Comparison of ENCODE assay signal across 18 cellular contexts in the genomic region with DNA sequence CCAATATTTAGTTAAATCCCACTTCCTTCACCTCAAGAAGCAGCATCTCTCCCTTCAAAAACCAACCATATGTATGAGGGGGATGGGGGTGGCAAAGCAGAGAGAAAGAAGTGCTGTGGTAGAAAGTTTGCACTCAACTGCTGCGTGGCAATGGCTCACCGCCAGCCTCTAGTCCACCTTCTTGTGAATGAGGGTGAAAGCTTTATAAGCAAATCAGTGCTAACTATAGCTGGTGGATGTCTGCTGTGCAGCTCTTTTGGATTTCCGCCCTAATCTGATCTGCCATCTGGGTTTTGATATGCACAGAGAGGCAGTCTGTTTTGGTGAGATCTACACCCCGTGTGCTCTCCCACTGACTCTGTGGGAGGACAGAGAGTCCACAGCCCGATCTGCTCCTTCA.
DNase-seq lines count a peak whose midpoint lies in the region; ATAC-seq, FAIRE-seq and TF ChIP-seq lines count a peak whose summit lies in the region.
"Had no signal": no experiment of that assay in that cellular context is flagged by ENCODE, and none has a peak within 500 bp of the region (broad histone marks: within the 10 kb centered on the region; RNA-seq: fewer than 3 reads in every experiment).

No MANE protein-coding gene starts in this region.

- H3K9me3 Mint-ChIP-seq in activated naive CD4-positive, alpha-beta T cell treated with anti-CD3 and anti-CD28 coated beads, Interleukin-2, amount 10 ng/mL, durations not matched to agents 7 days and 5 days = peaks cover 2% of the 10 kb centered on the region
- no peaks in the 10 kb centered on the region for H3K9me3 Mint-ChIP-seq in stimulated activated memory B cell treated with anti-CD40 and anti-IgM and Interleukin-4, amounts not matched to agents 10 μg/mL and 1 μg/mL and 100 μg/mL, for 72 hours

- no peak overlapping the region for H2AFZ ChIP-seq in K562 (ENCODE audit: low read depth, low read length)

- ATAC-seq in K562 (no peak), HG03520 (IDR thresholded peaks at IDR 0.05; ENCODE audit: unreplicated experiment) (no peak), sciatic nerve (no peak)
- ATAC-seq in stimulated activated memory B cell treated with anti-CD40 and anti-IgM and Interleukin-4, amounts not matched to agents 10 μg/mL and 1 μg/mL and 100 μg/mL, for 72 hours = peak; percentile 52
- ATAC-seq: right lobe of liver had no signal

- no peak overlapping the region for H3K9ac ChIP-seq in K562 (ENCODE audit: insufficient read depth in 1 of 2, low read depth in 2 of 2, low read length in 2 of 2)

- peaks cover 0 to 9% of the 10 kb centered on the region in 2 experiments; a peak in 1 of 5 replicates for H3K4me1 ChIP-seq in K562 (replicated peaks in 1 of 2; ENCODE audit: control insufficient read depth in 2 of 2, insufficient read depth in 2 of 2, low read length in 2 of 2)
- H3K4me1 ChIP-seq in ovary (ENCODE audit: insufficient read depth) = peaks cover 2% of the 10 kb centered on the region

- no peaks in the 10 kb centered on the region for H3K79me2 ChIP-seq in K562 (ENCODE audit: control insufficient read depth, insufficient read depth, low read length)

- H3K27ac Mint-ChIP-seq in activated naive CD4-positive, alpha-beta T cell treated with anti-CD3 and anti-CD28 coated beads, Interleukin-2, amount 10 ng/mL, durations not matched to agents 7 days and 5 days = no peak overlapping the region
- no peak overlapping the region for H3K27ac Mint-ChIP-seq in stimulated activated memory B cell treated with anti-CD40 and anti-IgM and Interleukin-4, amounts not matched to agents 10 μg/mL and 1 μg/mL and 100 μg/mL, for 72 hours

- CTCF ChIA-PET in activated naive CD4-positive, alpha-beta T cell treated with anti-CD3 and anti-CD28 coated beads, Interleukin-2, amount 10 ng/mL, durations not matched to agents 7 days and 5 days (lab: Charles Lee) = no interaction called here
- CTCF ChIA-PET in K562 (lab: Yijun Ruan, JAX; ENCODE audit: low intra/inter-chr PET ratio) = no interaction called here

- FAIRE-seq in K562 (lab: Jason Lieb, UNC) = no peak
- FAIRE-seq: frontal cortex had no signal

- H3K27ac ChIP-seq in K562 (ENCODE audit: extremely low read depth, low read depth, low read length) = no peak overlapping the region
- no peak overlapping the region for H3K27ac ChIP-seq in ovary
- H3K27ac ChIP-seq: coronary artery, left ventricle myocardium inferior, right lobe of liver, SJSA1, vagina had no signal

- H3K36me3 ChIP-seq in K562 (ENCODE audit: control insufficient read depth, insufficient read depth, low read length) (no peaks in the 10 kb centered on the region), ovary (no peaks in the 10 kb centered on the region)
- H3K36me3 ChIP-seq: left ventricle myocardium inferior, right lobe of liver, SJSA1, vagina had no signal

- peaks cover 34% of the 10 kb centered on the region for H3K27me3 Mint-ChIP-seq in activated naive CD4-positive, alpha-beta T cell treated with anti-CD3 and anti-CD28 coated beads, Interleukin-2, amount 10 ng/mL, durations not matched to agents 7 days and 5 days
- peaks cover 44% of the 10 kb centered on the region for H3K27me3 Mint-ChIP-seq in stimulated activated memory B cell treated with anti-CD40 and anti-IgM and Interleukin-4, amounts not matched to agents 10 μg/mL and 1 μg/mL and 100 μg/mL, for 72 hours

- no peaks in the 10 kb centered on the region for H3K9me3 ChIP-seq in K562 (replicated peaks; ENCODE audit: control insufficient read depth, insufficient read depth, low read depth, low read length)
- no peaks in the 10 kb centered on the region for H3K9me3 ChIP-seq in ovary
- H3K9me3 ChIP-seq: left ventricle myocardium inferior, right lobe of liver, SJSA1, vagina had no signal

- no peak for TF ChIP-seq CTCF in K562 (IDR thresholded peaks at IDR 0.05 in 2 of 3, conservative IDR thresholded peaks at IDR 0.05 in 1 of 3; ENCODE audit: insufficient read depth in 2 of 3, low read depth in 1 of 3, low read length in 3 of 3)
- no peak for TF ChIP-seq CTCF in ovary (IDR thresholded peaks at IDR 0.05)

- 0% methylated on average over 5 of the region's 5 CpGs for WGBS in K562 (ENCODE audit: insufficient coverage, low coverage, missing lambda C conversion rate)
- WGBS in ovary, 3 donors = 72 to 79% (median 74%) methylated on average over 5 of the region's 5 CpGs

- H3K4me3 ChIP-seq in K562 = no peak overlapping the region
- no peak overlapping the region for H3K4me3 ChIP-seq in ovary
- H3K4me3 ChIP-seq: coronary artery, left ventricle myocardium inferior, right lobe of liver, SJSA1, vagina had no signal

- BruUV-seq in K562 (replicated peaks; lab: Mats Ljungman, UMichigan) = no TSS peak

- H3K4me2 ChIP-seq in K562 (ENCODE audit: insufficient read depth, low read length) = no peak overlapping the region

- H3K9me1 ChIP-seq in K562 (ENCODE audit: control insufficient read depth, insufficient read depth, low read length) = no peaks in the 10 kb centered on the region

- no peak overlapping the region for H3K4me3 Mint-ChIP-seq in activated naive CD4-positive, alpha-beta T cell treated with anti-CD3 and anti-CD28 coated beads, Interleukin-2, amount 10 ng/mL, durations not matched to agents 7 days and 5 days
- H3K4me3 Mint-ChIP-seq in stimulated activated memory B cell treated with anti-CD40 and anti-IgM and Interleukin-4, amounts not matched to agents 10 μg/mL and 1 μg/mL and 100 μg/mL, for 72 hours = peak overlapping the region; percentile 34

- H3K27me3 ChIP-seq in K562 (ENCODE audit: control insufficient read depth in 2 of 2, insufficient read depth in 2 of 2, low read length in 2 of 2) (peaks cover 20 to 33% of the 10 kb centered on the region in 2 experiments), ovary (no peaks in the 10 kb centered on the region)
- H3K27me3 ChIP-seq: right lobe of liver, SJSA1, vagina had no signal

- intact Hi-C loops in K562 (cut with micrococcal nuclease) (no loop called here), sciatic nerve (cut with DNase I) (no loop called here), ovary (cut with DNase I) (no loop called here)

- no peaks in the 10 kb centered on the region for H4K20me1 ChIP-seq in K562 (replicated peaks; ENCODE audit: control insufficient read depth, insufficient read depth, low read length)

- peak; percentile 23 for DNase-seq in activated naive CD4-positive, alpha-beta T cell treated with anti-CD3 and anti-CD28 coated beads, Interleukin-2, amount 10 ng/mL, durations not matched to agents 7 days and 5 days
- no peak for DNase-seq in activated naive CD4-positive, alpha-beta T cell treated with Interleukin-2 at 50 U/mL for 16 hours
- peak; percentile 38 for DNase-seq in OCI-M1 (lab: John Stamatoyannopoulos, UW)
- DNase-seq in K562 (ENCODE audit: extremely low read depth in 1 of 4, low spot score in 3 of 4) = no peak
- no peak for DNase-seq in sciatic nerve (ENCODE audit: low spot score)
- no peak for DNase-seq in ovary
- DNase-seq: activated gamma-delta T cell; left ventricle myocardium inferior; NCI-H187 treated with DMSO at 0.1 percent for 48 hours; NCI-H446; right lobe of liver; stimulated activated CD4-positive, alpha-beta T cell treated with anti-CD3 and anti-CD28 coated beads, Interleukin-1b, Interleukin-23, amount 100 ng/mL, for 48 hours had no signal

- H3K4me1 Mint-ChIP-seq in activated naive CD4-positive, alpha-beta T cell treated with anti-CD3 and anti-CD28 coated beads, Interleukin-2, amount 10 ng/mL, durations not matched to agents 7 days and 5 days = peaks cover 29% of the 10 kb centered on the region
- peaks cover 25% of the 10 kb centered on the region for H3K4me1 Mint-ChIP-seq in stimulated activated memory B cell treated with anti-CD40 and anti-IgM and Interleukin-4, amounts not matched to agents 10 μg/mL and 1 μg/mL and 100 μg/mL, for 72 hours

- POLR2A ChIA-PET in K562 (lab: Yijun Ruan, JAX) = interaction anchor here (1.2 kb wide), 1 partner anchor 8 kb away, joined by 3 read pairs; no protein-coding TSS in a partner anchor

- H3K36me3 Mint-ChIP-seq in activated naive CD4-positive, alpha-beta T cell treated with anti-CD3 and anti-CD28 coated beads, Interleukin-2, amount 10 ng/mL, durations not matched to agents 7 days and 5 days = peaks cover 2% of the 10 kb centered on the region
- H3K36me3 Mint-ChIP-seq in stimulated activated memory B cell treated with anti-CD40 and anti-IgM and Interleukin-4, amounts not matched to agents 10 μg/mL and 1 μg/mL and 100 μg/mL, for 72 hours = no peaks in the 10 kb centered on the region

- in situ Hi-C loops in K562 (cut with MboI) = no loop called here

- no peak for TF ChIP-seq RAD21 in K562 (CRISPR knock-in tag; conservative IDR thresholded peaks at IDR 0.05 in 1 of 2, IDR thresholded peaks at IDR 0.05 in 1 of 2)

- TF ChIP-seq EP300 in K562 (IDR thresholded peaks at IDR 0.05; ENCODE audit: low read length) (no peak), ovary (IDR thresholded peaks at IDR 0.05) (no peak)

- TF ChIP-seq POLR2A in K562 (conservative IDR thresholded peaks at IDR 0.05) (no peak), ovary (IDR thresholded peaks at IDR 0.05) (no peak)

TF ChIP-seq in K562, 482 proteins besides CTCF, POLR2A, EP300 and RAD21:
- TF ChIP-seq DMBX1 (CRISPR knock-in tag; IDR thresholded peaks at IDR 0.05; ENCODE audit: borderline replicate concordance) = no peak
- 0 out of 2 replicates have a peak, but pooled peaks have one; percentile 15 for TF ChIP-seq CBFA2T3 (IDR thresholded peaks at IDR 0.05)

Comparison
In these comparisons a context has a peak if more than half of its experiments do, and no peak if none do; other contexts are left out.
1. DNase-seq: peak in activated naive CD4-positive, alpha-beta T cell treated with anti-CD3 and anti-CD28 coated beads, Interleukin-2, amount 10 ng/mL, durations not matched to agents 7 days and 5 days (single experiment) and OCI-M1 (single experiment); none in activated naive CD4-positive, alpha-beta T cell treated with Interleukin-2 at 50 U/mL for 16 hours (single experiment), K562 (0 of 4), sciatic nerve (single experiment) and ovary (0 of 5).